Comparison of ENCODE assay signal across 13 cellular contexts in the genomic region with DNA sequence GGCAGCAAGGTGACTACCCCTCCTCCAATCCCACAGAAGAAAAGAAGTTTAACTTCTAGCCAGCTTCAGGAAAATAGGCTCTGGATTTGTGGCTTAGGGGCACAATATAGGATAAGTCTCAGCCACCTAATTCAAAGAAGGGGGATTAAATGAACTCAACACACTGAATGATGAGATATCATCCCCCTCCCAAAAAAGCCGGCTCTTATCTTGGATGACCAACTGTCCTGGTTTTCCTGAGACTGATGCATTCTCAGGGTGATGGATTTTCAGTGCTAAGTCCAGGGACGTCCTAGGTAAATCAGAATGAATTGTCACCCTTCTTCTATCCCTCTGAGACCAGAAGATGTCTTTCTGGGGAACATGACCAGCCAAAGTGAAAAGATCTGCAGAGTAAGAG.
"Had no signal": no experiment of that assay in that cellular context is flagged by ENCODE, and none has a peak within 500 bp of the region (broad histone marks: within the 10 kb centered on the region; RNA-seq: fewer than 3 reads in every experiment).

No MANE protein-coding gene starts in this region.

- DNase-seq: activated B cell treated with CpG ODN at 0.5 μM for 24 hours; activated CD4-positive, alpha-beta memory T cell treated with anti-CD3 and anti-CD28 coated beads for 36 hours; activated CD4-positive, alpha-beta T cell treated with anti-CD3 and anti-CD28 coated beads for 4 hours; activated CD8-positive, alpha-beta memory T cell treated with anti-CD3 and anti-CD28 coated beads, Interleukin-2, amount 10 ng/mL, durations not matched to agents 7 days and 5 days; activated naive CD8-positive, alpha-beta T cell treated with anti-CD3 and anti-CD28 coated beads for 36 hours; amniotic stem cell; cortex of kidney; effector CD8-positive, alpha-beta T cell; esophagus squamous epithelium; stimulated activated CD4-positive, alpha-beta T cell treated with anti-CD3 and anti-CD28 coated beads, Interleukin-12 subunit alpha, Interleukin-12 subunit beta, amount 100 ng/mL, for 4 hours; stimulated activated CD4-positive, alpha-beta T cell treated with anti-CD3 and anti-CD28 coated beads, Interleukin-1b, Interleukin-23, amount 100 ng/mL, for 48 hours; stimulated activated CD8-positive, alpha-beta memory T cell treated with anti-CD3 and anti-CD28 coated beads, Interleukin-4, amount 100 ng/mL, for 48 hours had no signal

- H3K27me3 ChIP-seq: esophagus squamous epithelium, tibial nerve had no signal

- H3K36me3 ChIP-seq: esophagus squamous epithelium, tibial nerve had no signal

- H3K9me3 ChIP-seq: esophagus squamous epithelium, tibial nerve had no signal

- H3K4me3 ChIP-seq: esophagus squamous epithelium, tibial nerve had no signal

- ATAC-seq: activated CD8-positive, alpha-beta memory T cell treated with anti-CD3 and anti-CD28 coated beads, Interleukin-2, amount 10 ng/mL, durations not matched to agents 7 days and 5 days had no signal
